26 cellular contexts compared by ENCODE assay signal in the genomic region with DNA sequence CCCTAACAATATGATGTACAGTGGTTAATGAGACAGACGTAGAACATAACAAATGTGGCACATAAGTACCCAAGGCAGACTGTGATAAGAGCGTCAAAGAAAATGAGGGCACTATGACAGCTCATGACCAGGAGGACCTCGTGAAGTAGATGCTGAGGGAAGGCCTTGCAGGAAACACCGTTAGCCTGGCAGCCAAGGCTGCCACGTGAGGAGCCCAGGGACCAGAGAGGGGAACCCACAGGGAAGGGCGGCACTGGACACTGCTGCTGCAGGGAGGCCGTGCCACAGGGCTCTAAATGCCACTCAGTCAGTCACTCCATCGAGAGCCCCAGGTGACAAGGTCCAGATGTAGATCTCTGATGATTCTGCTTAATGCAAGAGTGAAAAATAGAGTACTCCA. TPM values are rescaled to one million over a fixed set of nuclear protein-coding genes. Genes with fewer than 3 reads are reported as not detected.
A peak's percentile ranks its signal among the peaks of the same experiment; 100 is the strongest.
DNase-seq lines count a peak whose midpoint lies in the region; ATAC-seq and TF ChIP-seq lines count a peak whose summit lies in the region.
"Had no signal": no experiment of that assay in that cellular context is flagged by ENCODE, and none has a peak within 500 bp of the region (broad histone marks: within the 10 kb centered on the region; RNA-seq: fewer than 3 reads in every experiment).

No MANE protein-coding gene starts in this region.

- ATAC-seq in natural killer cell (no peak), T-helper 17 cell (no peak)
- no peak for ATAC-seq in natural killer cell treated with Interleukin-12 subunit alpha and Interleukin-12 subunit beta and Interleukin-15 and Interleukin-18, amount 100 ng/mL, for 72 hours
- ATAC-seq: A549, sciatic nerve had no signal

- no peaks in the 10 kb centered on the region for H3K36me3 ChIP-seq in prostate gland

- H3K36me3 Mint-ChIP-seq in natural killer cell (no peaks in the 10 kb centered on the region), T-helper 17 cell (ENCODE audit: low read depth) (peaks cover 3% of the 10 kb centered on the region), nephron progenitor cell (ENCODE audit: low read depth) (peaks cover 74% of the 10 kb centered on the region)
- H3K36me3 Mint-ChIP-seq in natural killer cell treated with Interleukin-12 subunit alpha and Interleukin-12 subunit beta and Interleukin-15 and Interleukin-18, amount 100 ng/mL, for 72 hours: no peaks in the 10 kb centered on the region

- no peak overlapping the region for H3K27ac ChIP-seq in caudate nucleus (ENCODE audit: low read depth, low read length)
- no peak overlapping the region for H3K27ac ChIP-seq in prostate gland
- H3K27ac ChIP-seq: A549, KMS-11, parathyroid adenoma had no signal

- H3K4me1 Mint-ChIP-seq in natural killer cell (peaks cover 47 to 59% of the 10 kb centered on the region in 2 donors), T-helper 17 cell (peaks cover 46% of the 10 kb centered on the region), nephron progenitor cell (peaks cover 19% of the 10 kb centered on the region)
- peaks cover 36 to 48% of the 10 kb centered on the region in 2 donors for H3K4me1 Mint-ChIP-seq in natural killer cell treated with Interleukin-12 subunit alpha and Interleukin-12 subunit beta and Interleukin-15 and Interleukin-18, amount 100 ng/mL, for 72 hours (ENCODE audit: low read depth in 2 of 2)

- H3K27ac Mint-ChIP-seq in natural killer cell (peak overlapping the region; percentile 15 to 43), T-helper 17 cell (peak overlapping the region; percentile 83), nephron progenitor cell (no peak overlapping the region)
- peak overlapping the region in 1 of 2 donors; percentile 53 for H3K27ac Mint-ChIP-seq in natural killer cell treated with Interleukin-12 subunit alpha and Interleukin-12 subunit beta and Interleukin-15 and Interleukin-18, amount 100 ng/mL, for 72 hours
- H3K27ac Mint-ChIP-seq: activated naive CD8-positive, alpha-beta T cell treated with anti-CD3 and anti-CD28 coated beads for 36 hours; type B pancreatic cell had no signal

- H3K4me3 ChIP-seq in prostate gland: no peak overlapping the region
- H3K4me3 ChIP-seq: A549 had no signal

- DNase-seq in natural killer cell (no peak), T-helper 17 cell (no peak), nephron progenitor cell (no peak), SHP77 treated with DMSO at 0.1 percent for 48 hours (lab: John Stamatoyannopoulos, UW) (no peak), caudate nucleus (lab: John Stamatoyannopoulos, UW) (no peak), prostate gland (ENCODE audit: low spot score) (no peak)
- DNase-seq in natural killer cell treated with Interleukin-12 subunit alpha and Interleukin-12 subunit beta and Interleukin-15 and Interleukin-18, amount 100 ng/mL, for 72 hours (ENCODE audit: low spot score): no peak
- no peak for DNase-seq in activated CD4-positive, alpha-beta T cell treated with anti-CD3 and anti-CD28 coated beads, Interleukin-2, amount 50 U/mL, for 48 hours
- DNase-seq: activated CD4-positive, alpha-beta T cell treated with anti-CD3 and anti-CD28 coated beads for 48 hours; activated naive CD8-positive, alpha-beta T cell treated with anti-CD3 and anti-CD28 coated beads for 36 hours; Calu3; cerebellar nuclear complex; glutamatergic neuron; H7; kidney; MV-4-11; NCI-H1694 treated with DMSO at 0.1 percent for 48 hours; RPMI8226; SK-N-SH; stimulated activated CD4-positive, alpha-beta T cell treated with anti-CD3 and anti-CD28 coated beads, Interleukin-15, amount 100 ng/mL, for 24 hours; T-helper 2 cell had no signal

- intact Hi-C loops in natural killer cell (cut with micrococcal nuclease) (no loop called here), prostate gland (cut with DNase I) (no loop called here)

- H3K27me3 Mint-ChIP-seq in natural killer cell (ENCODE audit: low read depth in 2 of 2) (no peaks in the 10 kb centered on the region), T-helper 17 cell (no peaks in the 10 kb centered on the region), nephron progenitor cell (ENCODE audit: low read depth, poor library complexity) (peaks cover 10% of the 10 kb centered on the region)
- no peaks in the 10 kb centered on the region for H3K27me3 Mint-ChIP-seq in natural killer cell treated with Interleukin-12 subunit alpha and Interleukin-12 subunit beta and Interleukin-15 and Interleukin-18, amount 100 ng/mL, for 72 hours
- H3K27me3 Mint-ChIP-seq: activated naive CD8-positive, alpha-beta T cell treated with anti-CD3 and anti-CD28 coated beads for 36 hours; type B pancreatic cell had no signal

- H3K4me3 Mint-ChIP-seq in natural killer cell (no peak overlapping the region), T-helper 17 cell (no peak overlapping the region), nephron progenitor cell (peak overlapping the region; percentile 3)
- H3K4me3 Mint-ChIP-seq in natural killer cell treated with Interleukin-12 subunit alpha and Interleukin-12 subunit beta and Interleukin-15 and Interleukin-18, amount 100 ng/mL, for 72 hours: no peak overlapping the region
- H3K4me3 Mint-ChIP-seq: activated naive CD8-positive, alpha-beta T cell treated with anti-CD3 and anti-CD28 coated beads for 36 hours; type B pancreatic cell had no signal

- no peaks in the 10 kb centered on the region for H3K27me3 ChIP-seq in prostate gland (replicated peaks; ENCODE audit: insufficient read depth)

- H3K4me1 ChIP-seq in prostate gland (replicated peaks): peaks cover 6% of the 10 kb centered on the region
- H3K4me1 ChIP-seq: parathyroid adenoma had no signal

- WGBS in prostate gland: 87% methylated on average over 8 of the region's 8 CpGs

- H3K9me3 Mint-ChIP-seq in natural killer cell: peaks cover 0 to 2% of the 10 kb centered on the region in 2 donors
- H3K9me3 Mint-ChIP-seq in natural killer cell treated with Interleukin-12 subunit alpha and Interleukin-12 subunit beta and Interleukin-15 and Interleukin-18, amount 100 ng/mL, for 72 hours: no peaks in the 10 kb centered on the region
- H3K9me3 Mint-ChIP-seq in nephron progenitor cell: peaks cover 41% of the 10 kb centered on the region

- TF ChIP-seq CTCF in natural killer cell (IDR thresholded peaks at IDR 0.05) (no peak), nephron progenitor cell (IDR thresholded peaks at IDR 0.05) (no peak), prostate gland (IDR thresholded peaks at IDR 0.05) (no peak)

- H3K9me3 ChIP-seq in T-helper 17 cell (ENCODE audit: control insufficient read depth, low read length, poor library complexity, severe bottlenecking): no peaks in the 10 kb centered on the region
- H3K9me3 ChIP-seq in prostate gland: no peaks in the 10 kb centered on the region
- H3K9me3 ChIP-seq: A549, SK-N-SH had no signal

- TF ChIP-seq POLR2A in prostate gland (IDR thresholded peaks at IDR 0.05): no peak

RNA-seq across cellular contexts. Expression of gene TUBGCP3, which starts 5.6 kb away (rescaled TPM):
- 10 to 100 TPM; 43.0 to 57.9 (median 53.6) TPM for total RNA-seq in natural killer cell
- 10 to 100 TPM; 46.7 to 86.3 TPM for total RNA-seq in natural killer cell treated with Interleukin-12 subunit alpha and Interleukin-12 subunit beta and Interleukin-15 and Interleukin-18, amount 100 ng/mL, for 72 hours
- total RNA-seq in T-helper 17 cell: 10 to 100 TPM; 34.5 to 35.3 TPM
- 10 to 100 TPM; 19.7 to 37.5 TPM for total RNA-seq in prostate gland
